Comparison of ENCODE assay signal across 17 cellular contexts in genomic region chr14:51160871-51161270, GRCh38.
DNase-seq lines count a peak whose midpoint lies in the region; ATAC-seq lines count a peak whose summit lies in the region.
"Had no signal": no experiment of that assay in that cellular context is flagged by ENCODE, and none has a peak within 500 bp of the region (broad histone marks: within the 10 kb centered on the region; RNA-seq: fewer than 3 reads in every experiment).

No MANE protein-coding gene starts in this region.

- H3K4me3 Mint-ChIP-seq in stimulated activated memory B cell treated with anti-CD40 and anti-IgM and Interleukin-4, amounts not matched to agents 10 μg/mL and 1 μg/mL and 100 μg/mL, for 72 hours, result peak overlapping the region; percentile 1
- no peak overlapping the region for H3K4me3 Mint-ChIP-seq in activated naive CD8-positive, alpha-beta T cell treated with anti-CD3 and anti-CD28 coated beads, Interleukin-2, amount 50 U/mL, for 24 hours
- H3K4me3 Mint-ChIP-seq: T-helper 17 cell had no signal

- H3K36me3 Mint-ChIP-seq in stimulated activated memory B cell treated with anti-CD40 and anti-IgM and Interleukin-4, amounts not matched to agents 10 μg/mL and 1 μg/mL and 100 μg/mL, for 72 hours, result peaks cover 5% of the 10 kb centered on the region
- H3K36me3 Mint-ChIP-seq in activated naive CD8-positive, alpha-beta T cell treated with anti-CD3 and anti-CD28 coated beads, Interleukin-2, amount 50 U/mL, for 24 hours (ENCODE audit: low read depth), result no peaks in the 10 kb centered on the region

- DNase-seq in GM03348 (ENCODE audit: low spot score) (no peak), cortex of kidney (lab: John Stamatoyannopoulos, UW) (no peak)
- no peak for DNase-seq in activated naive CD8-positive, alpha-beta T cell treated with anti-CD3 and anti-CD28 coated beads, Interleukin-2, amount 50 U/mL, for 24 hours
- DNase-seq: IMR-90, Karpas-422, MG63, NCI-H1105 treated with DMSO at 0.1 percent for 48 hours, NCI-H1694, NCI-H2081 treated with DMSO at 0.1 percent for 48 hours, NCI-H446 treated with DMSO at 0.1 percent for 48 hours, NCI-H69, T-helper 17 cell had no signal

- H3K27ac Mint-ChIP-seq in stimulated activated memory B cell treated with anti-CD40 and anti-IgM and Interleukin-4, amounts not matched to agents 10 μg/mL and 1 μg/mL and 100 μg/mL, for 72 hours, result peak overlapping the region; percentile 79
- H3K27ac Mint-ChIP-seq in activated naive CD8-positive, alpha-beta T cell treated with anti-CD3 and anti-CD28 coated beads, Interleukin-2, amount 50 U/mL, for 24 hours, result no peak overlapping the region
- H3K27ac Mint-ChIP-seq: T-helper 17 cell had no signal

- ATAC-seq in GM18502 (IDR thresholded peaks at IDR 0.05; ENCODE audit: poor library complexity, unreplicated experiment) (peak; percentile 49), GM18907 (IDR thresholded peaks at IDR 0.05; ENCODE audit: unreplicated experiment) (peak; percentile 38), HG03175 (IDR thresholded peaks at IDR 0.05; ENCODE audit: unreplicated experiment) (peak; percentile 57)
- peak; percentile 51 for ATAC-seq in stimulated activated memory B cell treated with anti-CD40 and anti-IgM and Interleukin-4, amounts not matched to agents 10 μg/mL and 1 μg/mL and 100 μg/mL, for 72 hours
- no peak for ATAC-seq in activated naive CD8-positive, alpha-beta T cell treated with anti-CD3 and anti-CD28 coated beads, Interleukin-2, amount 50 U/mL, for 24 hours
- ATAC-seq: Right ventricle myocardium inferior, T-helper 17 cell had no signal

- H3K4me1 Mint-ChIP-seq in stimulated activated memory B cell treated with anti-CD40 and anti-IgM and Interleukin-4, amounts not matched to agents 10 μg/mL and 1 μg/mL and 100 μg/mL, for 72 hours, result peaks cover 36% of the 10 kb centered on the region
- peaks cover 2% of the 10 kb centered on the region for H3K4me1 Mint-ChIP-seq in activated naive CD8-positive, alpha-beta T cell treated with anti-CD3 and anti-CD28 coated beads, Interleukin-2, amount 50 U/mL, for 24 hours
- H3K4me1 Mint-ChIP-seq: T-helper 17 cell had no signal

- no peaks in the 10 kb centered on the region for H3K27me3 Mint-ChIP-seq in stimulated activated memory B cell treated with anti-CD40 and anti-IgM and Interleukin-4, amounts not matched to agents 10 μg/mL and 1 μg/mL and 100 μg/mL, for 72 hours
- no peaks in the 10 kb centered on the region for H3K27me3 Mint-ChIP-seq in activated naive CD8-positive, alpha-beta T cell treated with anti-CD3 and anti-CD28 coated beads, Interleukin-2, amount 50 U/mL, for 24 hours
- H3K27me3 Mint-ChIP-seq: T-helper 17 cell had no signal

- no peaks in the 10 kb centered on the region for H3K9me3 Mint-ChIP-seq in stimulated activated memory B cell treated with anti-CD40 and anti-IgM and Interleukin-4, amounts not matched to agents 10 μg/mL and 1 μg/mL and 100 μg/mL, for 72 hours
- no peaks in the 10 kb centered on the region for H3K9me3 Mint-ChIP-seq in activated naive CD8-positive, alpha-beta T cell treated with anti-CD3 and anti-CD28 coated beads, Interleukin-2, amount 50 U/mL, for 24 hours
